Comparison of ENCODE assay signal across 2 cellular contexts in genomic region chr16:75452464-75453190, GRCh38.
TF ChIP-seq lines count a peak whose summit lies in the region.

No MANE protein-coding gene starts in this region.

TF ChIP-seq in SK-N-SH, 30 proteins besides CTCF, POLR2A, EP300 and RAD21 (continued from another document):
- no peak for TF ChIP-seq PBX3 (IDR thresholded peaks at IDR 0.05)
- peak; percentile 16 for TF ChIP-seq CHD2 (IDR thresholded peaks at IDR 0.05; ENCODE audit: low read length, partially characterized antibody)
- no peak for TF ChIP-seq TEAD4 (IDR thresholded peaks at IDR 0.05; ENCODE audit: borderline replicate concordance, insufficient read depth)
- no peak for TF ChIP-seq SMC3 (IDR thresholded peaks at IDR 0.05; ENCODE audit: low read depth, low read length)
- no peak for TF ChIP-seq RFX5 (IDR thresholded peaks at IDR 0.05; ENCODE audit: low read length)
- no peak for TF ChIP-seq NRF1 (IDR thresholded peaks at IDR 0.05; ENCODE audit: low read depth, low read length)
- no peak for TF ChIP-seq RXRA (IDR thresholded peaks at IDR 0.05; ENCODE audit: borderline replicate concordance, low read depth)
- TF ChIP-seq MXI1 (IDR thresholded peaks at IDR 0.05; ENCODE audit: low read depth, low read length) = peak; percentile 39; the same call in 1 of the 2 replicates
- no peak for TF ChIP-seq SIN3A (IDR thresholded peaks at IDR 0.05; ENCODE audit: borderline replicate concordance, low read depth, low read length)
- TF ChIP-seq TCF12 (IDR thresholded peaks at IDR 0.05) = peak; percentile 16; the same call in 1 of the 2 replicates
- TF ChIP-seq FOXM1 (IDR thresholded peaks at IDR 0.05; ENCODE audit: low read depth) = no peak
- TF ChIP-seq REST (IDR thresholded peaks at IDR 0.05; ENCODE audit: low read depth, low read length) = no peak
- TF ChIP-seq FOXJ3 (CRISPR knock-in tag; IDR thresholded peaks at IDR 0.05) = no peak
- TF ChIP-seq GABPA (IDR thresholded peaks at IDR 0.05; ENCODE audit: low read depth) = no peak
- peak; percentile 57 for TF ChIP-seq GATA2 (CRISPR knock-in tag; IDR thresholded peaks at IDR 0.05)
- TF ChIP-seq YY1 (IDR thresholded peaks at IDR 0.05; ENCODE audit: low read depth) = no peak
- no peak for TF ChIP-seq EZH2phosphoT487 (IDR thresholded peaks at IDR 0.05; ENCODE audit: borderline replicate concordance, low read depth)
- no peak for TF ChIP-seq TAF1 (IDR thresholded peaks at IDR 0.05; ENCODE audit: borderline replicate concordance, low read depth, low read length)
- TF ChIP-seq FOSL2 (IDR thresholded peaks at IDR 0.05; ENCODE audit: borderline replicate concordance, low read depth) = no peak
- no peak for TF ChIP-seq ZBTB33 (IDR thresholded peaks at IDR 0.05; ENCODE audit: borderline replicate concordance, low read depth)

TF ChIP-seq in SK-N-SH treated with all-trans-retinoic acid at 6 μM for 48 hours, 23 proteins besides CTCF, POLR2A, EP300 and RAD21 (continued from another document):
- no peak for TF ChIP-seq POU6F1 (CRISPR knock-in tag; IDR thresholded peaks at IDR 0.05; ENCODE audit: borderline replicate concordance, low read depth)
- TF ChIP-seq TOX (CRISPR knock-in tag; IDR thresholded peaks at IDR 0.05; ENCODE audit: borderline replicate concordance) = no peak
- no peak for TF ChIP-seq CREB5 (CRISPR knock-in tag; IDR thresholded peaks at IDR 0.05; ENCODE audit: low read depth)
- no peak for TF ChIP-seq PATZ1 (CRISPR knock-in tag; IDR thresholded peaks at IDR 0.05; ENCODE audit: borderline replicate concordance)
- TF ChIP-seq ZFP3 (CRISPR knock-in tag; IDR thresholded peaks at IDR 0.05) = no peak
- TF ChIP-seq ZC3H10 (CRISPR knock-in tag; IDR thresholded peaks at IDR 0.05) = no peak
- TF ChIP-seq ARNTL (CRISPR knock-in tag; IDR thresholded peaks at IDR 0.05; ENCODE audit: borderline replicate concordance, low read depth) = no peak
- TF ChIP-seq BACH2 (CRISPR knock-in tag; IDR thresholded peaks at IDR 0.05; ENCODE audit: borderline replicate concordance) = no peak
- TF ChIP-seq CSDC2 (CRISPR knock-in tag; IDR thresholded peaks at IDR 0.05) = no peak
- TF ChIP-seq ISL1 (CRISPR knock-in tag; IDR thresholded peaks at IDR 0.05) = no peak
- TF ChIP-seq RARB (CRISPR knock-in tag; IDR thresholded peaks at IDR 0.05) = no peak
- TF ChIP-seq ZFP30 (CRISPR knock-in tag; IDR thresholded peaks at IDR 0.05) = no peak
